Comparison of ENCODE assay signal across 2 cellular contexts in the genomic region with DNA sequence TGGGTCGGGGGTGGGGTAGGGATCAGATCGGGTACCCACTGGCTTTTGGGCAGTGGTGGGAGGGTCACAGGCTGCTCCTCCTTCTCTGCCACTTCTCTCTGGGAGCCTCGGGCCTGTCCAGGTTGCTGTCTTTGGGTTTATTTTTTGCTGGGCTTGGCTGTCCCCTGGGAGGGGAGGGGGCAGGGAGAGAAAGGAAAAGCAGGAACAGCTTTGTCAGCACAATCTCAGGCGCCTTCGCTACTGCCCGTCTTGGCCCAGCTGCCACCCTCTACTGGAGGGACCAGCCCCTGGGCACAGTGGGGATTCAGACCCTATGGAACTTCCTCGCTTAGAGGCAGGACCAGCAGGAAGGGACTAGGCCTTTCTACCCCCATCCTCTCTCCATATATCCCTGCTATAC.
TF ChIP-seq lines count a peak whose summit lies in the region.

No MANE protein-coding gene starts in this region.

TF ChIP-seq in K562, 482 proteins besides CTCF, POLR2A, EP300 and RAD21:
- TF ChIP-seq, protein P1, sequence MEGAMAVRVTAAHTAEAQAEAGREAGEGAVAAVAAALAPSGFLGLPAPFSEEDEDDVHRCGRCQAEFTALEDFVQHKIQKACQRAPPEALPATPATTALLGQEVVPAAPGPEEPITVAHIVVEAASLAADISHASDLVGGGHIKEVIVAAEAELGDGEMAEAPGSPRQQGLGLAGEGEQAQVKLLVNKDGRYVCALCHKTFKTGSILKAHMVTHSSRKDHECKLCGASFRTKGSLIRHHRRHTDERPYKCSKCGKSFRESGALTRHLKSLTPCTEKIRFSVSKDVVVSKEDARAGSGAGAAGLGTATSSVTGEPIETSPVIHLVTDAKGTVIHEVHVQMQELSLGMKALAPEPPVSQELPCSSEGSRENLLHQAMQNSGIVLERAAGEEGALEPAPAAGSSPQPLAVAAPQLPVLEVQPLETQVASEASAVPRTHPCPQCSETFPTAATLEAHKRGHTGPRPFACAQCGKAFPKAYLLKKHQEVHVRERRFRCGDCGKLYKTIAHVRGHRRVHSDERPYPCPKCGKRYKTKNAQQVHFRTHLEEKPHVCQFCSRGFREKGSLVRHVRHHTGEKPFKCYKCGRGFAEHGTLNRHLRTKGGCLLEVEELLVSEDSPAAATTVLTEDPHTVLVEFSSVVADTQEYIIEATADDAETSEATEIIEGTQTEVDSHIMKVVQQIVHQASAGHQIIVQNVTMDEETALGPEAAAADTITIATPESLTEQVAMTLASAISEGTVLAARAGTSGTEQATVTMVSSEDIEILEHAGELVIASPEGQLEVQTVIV (CRISPR knock-in tag; IDR thresholded peaks at IDR 0.05; ENCODE audit: borderline replicate concordance): no peak
- TF ChIP-seq MAFF (IDR thresholded peaks at IDR 0.05; ENCODE audit: low read length): peak; percentile 18
- TF ChIP-seq HLTF (IDR thresholded peaks at IDR 0.05): no peak
- TF ChIP-seq SLC30A9 (CRISPR knock-in tag; IDR thresholded peaks at IDR 0.05): no peak
- TF ChIP-seq MAFK (IDR thresholded peaks at IDR 0.05; ENCODE audit: low read length): 0 out of 2 replicates have a peak, but pooled peaks have one; percentile 17
- TF ChIP-seq, protein P2, sequence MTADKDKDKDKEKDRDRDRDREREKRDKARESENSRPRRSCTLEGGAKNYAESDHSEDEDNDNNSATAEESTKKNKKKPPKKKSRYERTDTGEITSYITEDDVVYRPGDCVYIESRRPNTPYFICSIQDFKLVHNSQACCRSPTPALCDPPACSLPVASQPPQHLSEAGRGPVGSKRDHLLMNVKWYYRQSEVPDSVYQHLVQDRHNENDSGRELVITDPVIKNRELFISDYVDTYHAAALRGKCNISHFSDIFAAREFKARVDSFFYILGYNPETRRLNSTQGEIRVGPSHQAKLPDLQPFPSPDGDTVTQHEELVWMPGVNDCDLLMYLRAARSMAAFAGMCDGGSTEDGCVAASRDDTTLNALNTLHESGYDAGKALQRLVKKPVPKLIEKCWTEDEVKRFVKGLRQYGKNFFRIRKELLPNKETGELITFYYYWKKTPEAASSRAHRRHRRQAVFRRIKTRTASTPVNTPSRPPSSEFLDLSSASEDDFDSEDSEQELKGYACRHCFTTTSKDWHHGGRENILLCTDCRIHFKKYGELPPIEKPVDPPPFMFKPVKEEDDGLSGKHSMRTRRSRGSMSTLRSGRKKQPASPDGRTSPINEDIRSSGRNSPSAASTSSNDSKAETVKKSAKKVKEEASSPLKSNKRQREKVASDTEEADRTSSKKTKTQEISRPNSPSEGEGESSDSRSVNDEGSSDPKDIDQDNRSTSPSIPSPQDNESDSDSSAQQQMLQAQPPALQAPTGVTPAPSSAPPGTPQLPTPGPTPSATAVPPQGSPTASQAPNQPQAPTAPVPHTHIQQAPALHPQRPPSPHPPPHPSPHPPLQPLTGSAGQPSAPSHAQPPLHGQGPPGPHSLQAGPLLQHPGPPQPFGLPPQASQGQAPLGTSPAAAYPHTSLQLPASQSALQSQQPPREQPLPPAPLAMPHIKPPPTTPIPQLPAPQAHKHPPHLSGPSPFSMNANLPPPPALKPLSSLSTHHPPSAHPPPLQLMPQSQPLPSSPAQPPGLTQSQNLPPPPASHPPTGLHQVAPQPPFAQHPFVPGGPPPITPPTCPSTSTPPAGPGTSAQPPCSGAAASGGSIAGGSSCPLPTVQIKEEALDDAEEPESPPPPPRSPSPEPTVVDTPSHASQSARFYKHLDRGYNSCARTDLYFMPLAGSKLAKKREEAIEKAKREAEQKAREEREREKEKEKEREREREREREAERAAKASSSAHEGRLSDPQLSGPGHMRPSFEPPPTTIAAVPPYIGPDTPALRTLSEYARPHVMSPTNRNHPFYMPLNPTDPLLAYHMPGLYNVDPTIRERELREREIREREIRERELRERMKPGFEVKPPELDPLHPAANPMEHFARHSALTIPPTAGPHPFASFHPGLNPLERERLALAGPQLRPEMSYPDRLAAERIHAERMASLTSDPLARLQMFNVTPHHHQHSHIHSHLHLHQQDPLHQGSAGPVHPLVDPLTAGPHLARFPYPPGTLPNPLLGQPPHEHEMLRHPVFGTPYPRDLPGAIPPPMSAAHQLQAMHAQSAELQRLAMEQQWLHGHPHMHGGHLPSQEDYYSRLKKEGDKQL (CRISPR knock-in tag; IDR thresholded peaks at IDR 0.05; ENCODE audit: borderline replicate concordance): no peak
- TF ChIP-seq MAFG (tag; conservative IDR thresholded peaks at IDR 0.05): peak; percentile 49; the same call in 1 of the 2 replicates
- no peak for TF ChIP-seq NR1H2 (CRISPR knock-in tag; IDR thresholded peaks at IDR 0.05)
- TF ChIP-seq, protein P3, sequence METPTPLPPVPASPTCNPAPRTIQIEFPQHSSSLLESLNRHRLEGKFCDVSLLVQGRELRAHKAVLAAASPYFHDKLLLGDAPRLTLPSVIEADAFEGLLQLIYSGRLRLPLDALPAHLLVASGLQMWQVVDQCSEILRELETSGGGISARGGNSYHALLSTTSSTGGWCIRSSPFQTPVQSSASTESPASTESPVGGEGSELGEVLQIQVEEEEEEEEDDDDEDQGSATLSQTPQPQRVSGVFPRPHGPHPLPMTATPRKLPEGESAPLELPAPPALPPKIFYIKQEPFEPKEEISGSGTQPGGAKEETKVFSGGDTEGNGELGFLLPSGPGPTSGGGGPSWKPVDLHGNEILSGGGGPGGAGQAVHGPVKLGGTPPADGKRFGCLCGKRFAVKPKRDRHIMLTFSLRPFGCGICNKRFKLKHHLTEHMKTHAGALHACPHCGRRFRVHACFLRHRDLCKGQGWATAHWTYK (CRISPR knock-in tag; IDR thresholded peaks at IDR 0.05): no peak
- TF ChIP-seq ZNF316 (IDR thresholded peaks at IDR 0.05): peak; percentile 67
- no peak for TF ChIP-seq KDM5B (IDR thresholded peaks at IDR 0.05; ENCODE audit: insufficient replicate concordance, low read depth, low read length)
- no peak for TF ChIP-seq RAD51 (IDR thresholded peaks at IDR 0.05; ENCODE audit: borderline replicate concordance, low read depth)

TF ChIP-seq in GM12891, 5 proteins besides CTCF, POLR2A, EP300 and RAD21 (continued from another document):
- TF ChIP-seq POU2F2 (IDR thresholded peaks at IDR 0.05; ENCODE audit: low read depth, low read length) (no peak), PAX5 (IDR thresholded peaks at IDR 0.05; ENCODE audit: insufficient read depth, low read length, severe bottlenecking) (no peak)
